ENCODE assay signal across 8 cellular contexts in genomic region chr19:13102666-13103584, GRCh38. TPM values are rescaled to one million over a fixed set of nuclear protein-coding genes. Genes with fewer than 3 reads are reported as not detected.
A peak's percentile ranks its signal among the peaks of the same experiment; 100 is the strongest.
DNase-seq lines count a peak whose midpoint lies in the region; ATAC-seq and TF ChIP-seq lines count a peak whose summit lies in the region.

LYL1 (minus strand) TSS chr19:13102858; CDS start chr19:13101171, 1,687 bp downstream.

- peak within 1 kb of the TSS; percentile 72 for H2AFZ ChIP-seq in smooth muscle cell (ENCODE audit: low read depth)

- H3K79me2 ChIP-seq in smooth muscle cell (ENCODE audit: low read depth), result no peaks in the 10 kb centered on the region

- ATAC-seq in GM19397 (IDR thresholded peaks at IDR 0.05; ENCODE audit: unreplicated experiment), result peak; percentile 51

- no peaks in the 10 kb centered on the region for H3K9me3 ChIP-seq in iPS-20b (ENCODE audit: insufficient read depth, low read depth, low read length)
- H3K9me3 ChIP-seq in smooth muscle cell (replicated peaks; ENCODE audit: low read depth), result no peaks in the 10 kb centered on the region

- no peak within 1 kb of the TSS for H3K9ac ChIP-seq in iPS-20b (ENCODE audit: low read depth, low read length)
- H3K9ac ChIP-seq in smooth muscle cell (ENCODE audit: low read depth), result no peak within 1 kb of the TSS

- H3K27me3 ChIP-seq in iPS-20b (ENCODE audit: insufficient read depth, low read length) (peaks cover 56% of the 10 kb centered on the region), smooth muscle cell (ENCODE audit: low read depth) (peaks cover 13% of the 10 kb centered on the region)

- peak within 1 kb of the TSS; percentile 85 for H3K4me2 ChIP-seq in smooth muscle cell

- peak within 1 kb of the TSS; percentile 98 for H3K4me3 ChIP-seq in NB4 (ENCODE audit: low read depth, low read length)
- peak within 1 kb of the TSS; percentile 55; the same call in 1 of the 2 replicates for H3K4me3 ChIP-seq in iPS-20b (ENCODE audit: low read length)
- H3K4me3 ChIP-seq in smooth muscle cell, result peak within 1 kb of the TSS; percentile 39

- no peak within 1 kb of the TSS for H3K27ac ChIP-seq in iPS-20b (ENCODE audit: low read length)
- no peak within 1 kb of the TSS for H3K27ac ChIP-seq in smooth muscle cell (ENCODE audit: low read depth)

- peaks cover 11% of the 10 kb centered on the region; the same call in 1 of the 2 replicates for H3K36me3 ChIP-seq in iPS-20b (ENCODE audit: insufficient read depth, low read depth, low read length)
- no peaks in the 10 kb centered on the region for H3K36me3 ChIP-seq in smooth muscle cell (ENCODE audit: low read depth)

- 12% methylated on average over 35 of the region's 47 CpGs for WGBS in smooth muscle cell (ENCODE audit: low lambda C conversion rate)

- no peaks in the 10 kb centered on the region for H4K20me1 ChIP-seq in smooth muscle cell (ENCODE audit: low read depth)

- DNase-seq in COLO829 (ENCODE audit: low spot score) (peak; percentile 48), NB4 (ENCODE audit: low read depth) (peak; percentile 96), amniotic epithelial cell (ENCODE audit: low read depth) (peak; percentile 70), smooth muscle cell (lab: John Stamatoyannopoulos, UW; ENCODE audit: unreplicated experiment) (peak; percentile 20), NCI-H774 (lab: John Stamatoyannopoulos, UW) (no peak), SHP77 treated with DMSO at 0.1 percent for 48 hours (lab: John Stamatoyannopoulos, UW) (no peak)

- peaks cover 10% of the 10 kb centered on the region for H3F3A ChIP-seq in smooth muscle cell (ENCODE audit: low read depth)

- peak; percentile 51 for TF ChIP-seq POLR2A in NB4 (IDR thresholded peaks at IDR 0.05; ENCODE audit: extremely low read depth, insufficient read length)

- no peaks in the 10 kb centered on the region for H3K4me1 ChIP-seq in iPS-20b (ENCODE audit: insufficient read depth, low read length)
- peaks cover 9% of the 10 kb centered on the region for H3K4me1 ChIP-seq in smooth muscle cell (ENCODE audit: low read depth)

- TF ChIP-seq CTCF in NB4 (IDR thresholded peaks at IDR 0.05; ENCODE audit: low read depth, low read length) (no peak), smooth muscle cell (IDR thresholded peaks at IDR 0.05; ENCODE audit: borderline replicate concordance, insufficient read depth, poor library complexity, severe bottlenecking) (no peak)

RNA-seq across cellular contexts. Expression of gene LYL1, which starts in this region (rescaled TPM):
- total RNA-seq in smooth muscle cell, result 2.2 and 2.8 TPM in 2 replicates
- polyA plus RNA-seq in smooth muscle cell, result 2.1 and 3.2 TPM in 2 replicates

Comparison
In these comparisons a context has a peak if more than half of its experiments do, and no peak if none do; other contexts are left out.
1. DNase-seq: peak in COLO829 (single experiment), NB4 (single experiment), amniotic epithelial cell (single experiment) and smooth muscle cell (single experiment); none in NCI-H774 (single experiment) and SHP77 treated with DMSO at 0.1 percent for 48 hours (single experiment).
2. H3K4me3 ChIP-seq: peak in every context shown above with its lines; median percentile 98 in NB4; 55 in iPS-20b; 39 in smooth muscle cell.